Comparison of ENCODE assay signal across 6 cellular contexts in genomic region chr19:45499196-45500180, GRCh38. TPM values are rescaled to one million over a fixed set of nuclear protein-coding genes. Genes with fewer than 3 reads are reported as not detected.
A peak's percentile ranks its signal among the peaks of the same experiment; 100 is the strongest.
DNase-seq lines count a peak whose midpoint lies in the region.

No MANE protein-coding gene starts in this region.

- H3K4me3 ChIP-seq in MG63 = no peak overlapping the region

- intact Hi-C loops in posterior vena cava (cut with DNase I) = no loop called here

- H3K9me3 ChIP-seq in MG63 = no peaks in the 10 kb centered on the region

- DNase-seq in MG63 (peak; percentile 28), activated T-cell treated with anti-CD3 and anti-CD28 coated beads for 24 hours (ENCODE audit: low read depth) (peak; percentile 50), iris pigment epithelial cell (ENCODE audit: low read depth) (peak; percentile 42), posterior vena cava (ENCODE audit: low spot score) (no peak), LoVo (ENCODE audit: low spot score) (no peak)
- DNase-seq in NK-92 treated with Interleukin-12 subunit alpha and Interleukin-12 subunit beta, amount 100 ng/mL, for 24 hours (lab: John Stamatoyannopoulos, UW) = no peak

- no peaks in the 10 kb centered on the region for H3K36me3 ChIP-seq in MG63

- peaks cover 16% of the 10 kb centered on the region for H3K27me3 ChIP-seq in MG63

RNA-seq across cellular contexts. Expression of gene PPM1N, which starts 1.2 kb away (rescaled TPM):
- total RNA-seq in MG63 (2014; rRNA removed; shearing (Covaris generic); ENCODE audit: low replicate concordance) = 6.6 TPM in 1 of 2 replicates, not detected in the other
- total RNA-seq in posterior vena cava = 1 to 10 TPM in 1 of 2 donors, under 1 TPM in 1; 0.67 to 1.9 TPM

RNA-seq across cellular contexts. Expression of gene RTN2, which starts 2.6 kb away (rescaled TPM):
- 4.9 and 6.1 TPM in 2 replicates for total RNA-seq in MG63 (2014; rRNA removed; shearing (Covaris generic); ENCODE audit: low replicate concordance)
- 10 to 100 TPM in 1 of 2 donors, 1 to 10 TPM in 1; 9.4 to 14.5 TPM for total RNA-seq in posterior vena cava

RNA-seq across cellular contexts. Expression of gene VASP, which starts 7.8 kb away (rescaled TPM):
- 129 and 196 TPM in 2 replicates for total RNA-seq in MG63 (2014; rRNA removed; shearing (Covaris generic); ENCODE audit: low replicate concordance)
- total RNA-seq in posterior vena cava = 100 to 1,000 TPM; 159 to 204 TPM

RNA-seq across cellular contexts. Expression of gene FOSB, which starts 31.7 kb away (rescaled TPM):
- 0.33 TPM in 1 of 2 replicates, not detected in the other for total RNA-seq in MG63 (2014; rRNA removed; shearing (Covaris generic); ENCODE audit: low replicate concordance)
- total RNA-seq in posterior vena cava = 10 to 100 TPM; 33.2 to 73.0 TPM

Comparison
In these comparisons a context has a peak if more than half of its experiments do, and no peak if none do; other contexts are left out.
1. DNase-seq: peak in MG63 (single experiment), activated T-cell treated with anti-CD3 and anti-CD28 coated beads for 24 hours (single experiment) and iris pigment epithelial cell (single experiment); none in posterior vena cava (single experiment), LoVo (single experiment) and NK-92 treated with Interleukin-12 subunit alpha and Interleukin-12 subunit beta, amount 100 ng/mL, for 24 hours (single experiment).